Comparison of ENCODE assay signal across 19 cellular contexts in genomic region chr12:116138781-116139180, GRCh38.
DNase-seq lines count a peak whose midpoint lies in the region; ATAC-seq and TF ChIP-seq lines count a peak whose summit lies in the region.
"Had no signal": no experiment of that assay in that cellular context is flagged by ENCODE, and none has a peak within 500 bp of the region (broad histone marks: within the 10 kb centered on the region; RNA-seq: fewer than 3 reads in every experiment).

No MANE protein-coding gene starts in this region.

- H3K4me3 Mint-ChIP-seq in MCF 10A (ENCODE audit: unreplicated experiment): no peak overlapping the region
- no peak overlapping the region for H3K4me3 Mint-ChIP-seq in activated T-helper 1 cell treated with anti-CD3 and anti-CD28 coated beads, Interleukin-12 subunit alpha, Interleukin-12 subunit beta, Interleukin-2, Interleukin-4 antibody, amounts not matched to agents 30 ng/mL and 10 ng/mL and 1 ng/mL, durations not matched to agents 14 hours and 24 hours and 36 hours
- H3K4me3 Mint-ChIP-seq: activated CD4-positive, alpha-beta memory T cell treated with anti-CD3 and anti-CD28 coated beads, Interleukin-2, amount 10 ng/mL, durations not matched to agents 7 days and 5 days; activated T-helper 17 cell treated with anti-CD3 and anti-CD28 coated beads, Interleukin-2, amount 50 U/mL, for 72 hours had no signal

- H3K27me3 ChIP-seq in mammary epithelial cell (ENCODE audit: insufficient read depth, low read length) (no peaks in the 10 kb centered on the region), Panc1 (ENCODE audit: control insufficient read depth, insufficient read depth, low read length) (no peaks in the 10 kb centered on the region), iPS-20b (ENCODE audit: insufficient read depth, low read length) (no peaks in the 10 kb centered on the region), smooth muscle cell (ENCODE audit: low read depth) (no peaks in the 10 kb centered on the region)
- H3K27me3 ChIP-seq: ovary had no signal

- no peaks in the 10 kb centered on the region for H3K36me3 ChIP-seq in mammary epithelial cell (ENCODE audit: insufficient read depth, low read length)
- no peaks in the 10 kb centered on the region for H3K36me3 ChIP-seq in Panc1 (ENCODE audit: control insufficient read depth, insufficient read depth, low read length)
- H3K36me3 ChIP-seq in iPS-20b (ENCODE audit: insufficient read depth, low read depth, low read length): no peaks in the 10 kb centered on the region
- no peaks in the 10 kb centered on the region for H3K36me3 ChIP-seq in smooth muscle cell (ENCODE audit: low read depth)
- H3K36me3 ChIP-seq: ovary had no signal

- in situ Hi-C loops in mammary epithelial cell (cut with MboI; ENCODE audit: low sequenced_read_pairs in 2 of 2) (no loop called here), Panc1 (cut with HindIII; ENCODE audit: low pct_unique_long_range_greater_than_20kb, low sequenced_read_pairs) (no loop called here)

- H2AFZ ChIP-seq in mammary epithelial cell (ENCODE audit: low read depth, low read length) (no peak overlapping the region), smooth muscle cell (ENCODE audit: low read depth) (no peak overlapping the region)

- H3K79me2 ChIP-seq in mammary epithelial cell (ENCODE audit: insufficient read depth, low read length) (peaks cover 94% of the 10 kb centered on the region), smooth muscle cell (ENCODE audit: low read depth) (peaks cover 80% of the 10 kb centered on the region)

- CTCF ChIA-PET in mammary epithelial cell (lab: Charles Lee; ENCODE audit: low non-redundant PET) (interaction anchor here (0.6 kb wide), 1 partner anchor 111 kb away, joined by 4 read pairs; no protein-coding TSS in a partner anchor), MCF 10A (lab: Yijun Ruan, JAX) (interaction anchor here (0.6 to 1.7 kb wide), 2 partner anchors 25 to 97 kb away, joined by 3 to 8 read pairs; no protein-coding TSS in a partner anchor), Panc1 (lab: Charles Lee) (interaction anchor here (0.5 to 0.6 kb wide), 2 partner anchors 66 to 94 kb away, joined by 8 to 10 read pairs; no protein-coding TSS in a partner anchor)

- H3K9ac ChIP-seq in mammary epithelial cell (ENCODE audit: insufficient read depth, low read length) (no peak overlapping the region), iPS-20b (ENCODE audit: low read depth, low read length) (no peak overlapping the region), smooth muscle cell (ENCODE audit: low read depth) (no peak overlapping the region)

- ATAC-seq in Panc1 (no peak), HG02571 (IDR thresholded peaks at IDR 0.05; ENCODE audit: unreplicated experiment) (no peak)
- ATAC-seq: activated T-helper 17 cell treated with anti-CD3 and anti-CD28 coated beads, Interleukin-2, amount 50 U/mL, for 72 hours; mucosa of descending colon; PC-3; SK-N-SH treated with all-trans-retinoic acid at 6 μM for 48 hours had no signal

- H3K4me1 Mint-ChIP-seq in MCF 10A (ENCODE audit: insufficient read depth, unreplicated experiment): peaks cover 52% of the 10 kb centered on the region
- H3K4me1 Mint-ChIP-seq in activated T-helper 1 cell treated with anti-CD3 and anti-CD28 coated beads, Interleukin-12 subunit alpha, Interleukin-12 subunit beta, Interleukin-2, Interleukin-4 antibody, amounts not matched to agents 30 ng/mL and 10 ng/mL and 1 ng/mL, durations not matched to agents 14 hours and 24 hours and 36 hours (ENCODE audit: low read depth): peaks cover 76% of the 10 kb centered on the region

- peak; percentile 61 for DNase-seq in mammary epithelial cell
- DNase-seq in MCF 10A (ENCODE audit: unreplicated experiment): no peak
- DNase-seq in Panc1 (ENCODE audit: low read depth, low spot score): no peak
- DNase-seq in smooth muscle cell (lab: John Stamatoyannopoulos, UW; ENCODE audit: unreplicated experiment): no peak
- no peak for DNase-seq in GDM1 (lab: John Stamatoyannopoulos, UW)
- DNase-seq in activated T-helper 1 cell treated with anti-CD3 and anti-CD28 coated beads, Interleukin-12 subunit alpha, Interleukin-12 subunit beta, Interleukin-2, Interleukin-4 antibody, amounts not matched to agents 30 ng/mL and 10 ng/mL and 1 ng/mL, durations not matched to agents 14 hours and 24 hours and 36 hours (ENCODE audit: low spot score): no peak
- DNase-seq: activated CD4-positive, alpha-beta memory T cell treated with anti-CD3 and anti-CD28 coated beads, Interleukin-2, amount 10 ng/mL, durations not matched to agents 7 days and 5 days; mucosa of descending colon; NCI-H1105 treated with DMSO at 0.1 percent for 48 hours; NCI-H524 treated with DMSO at 0.1 percent for 48 hours; ovary; PC-3; stimulated activated CD4-positive, alpha-beta T cell treated with anti-CD3 and anti-CD28 coated beads, Interleukin-4, amount 100 ng/mL, for 4 hours; stimulated activated CD8-positive, alpha-beta memory T cell treated with anti-CD3 and anti-CD28 coated beads, Interleukin-4, amount 100 ng/mL, for 48 hours had no signal

- H3K4me2 ChIP-seq in mammary epithelial cell (ENCODE audit: insufficient read depth, low read depth, low read length): peak overlapping the region; percentile 32
- peak overlapping the region; percentile 61 for H3K4me2 ChIP-seq in smooth muscle cell

- POLR2A ChIA-PET in MCF 10A (lab: Yijun Ruan, JAX): interaction anchor here (1.4 to 2.5 kb wide), 2 partner anchors 9 to 26 kb away, joined by 3 to 8 read pairs; no protein-coding TSS in a partner anchor
- POLR2A ChIA-PET in Panc1 (lab: Charles Lee): interaction anchor here (0.6 kb wide), 1 partner anchor 453 kb away, joined by 5 read pairs; no protein-coding TSS in a partner anchor

- no peak overlapping the region for H3K27ac Mint-ChIP-seq in MCF 10A (ENCODE audit: low read depth, unreplicated experiment)
- H3K27ac Mint-ChIP-seq in activated T-helper 1 cell treated with anti-CD3 and anti-CD28 coated beads, Interleukin-12 subunit alpha, Interleukin-12 subunit beta, Interleukin-2, Interleukin-4 antibody, amounts not matched to agents 30 ng/mL and 10 ng/mL and 1 ng/mL, durations not matched to agents 14 hours and 24 hours and 36 hours: no peak overlapping the region
- H3K27ac Mint-ChIP-seq: activated CD4-positive, alpha-beta memory T cell treated with anti-CD3 and anti-CD28 coated beads, Interleukin-2, amount 10 ng/mL, durations not matched to agents 7 days and 5 days; activated T-helper 17 cell treated with anti-CD3 and anti-CD28 coated beads, Interleukin-2, amount 50 U/mL, for 72 hours had no signal

- intact Hi-C loops in mammary epithelial cell (cut with micrococcal nuclease): no loop called here
- intact Hi-C loops in MCF 10A (cut with micrococcal nuclease): no loop called here
- intact Hi-C loops in Panc1 (cut with micrococcal nuclease; ENCODE audit: unreplicated experiment): no loop called here
- intact Hi-C loops in activated T-helper 1 cell treated with anti-CD3 and anti-CD28 coated beads, Interleukin-12 subunit alpha, Interleukin-12 subunit beta, Interleukin-2, Interleukin-4 antibody, amounts not matched to agents 30 ng/mL and 10 ng/mL and 1 ng/mL, durations not matched to agents 14 hours and 24 hours and 36 hours (cut with micrococcal nuclease): loop anchor here (5.0 kb wide), 1 partner anchor 121 kb away; no protein-coding TSS in a partner anchor

- no peaks in the 10 kb centered on the region for H3K36me3 Mint-ChIP-seq in MCF 10A (ENCODE audit: insufficient read depth, unreplicated experiment)
- H3K36me3 Mint-ChIP-seq in activated T-helper 1 cell treated with anti-CD3 and anti-CD28 coated beads, Interleukin-12 subunit alpha, Interleukin-12 subunit beta, Interleukin-2, Interleukin-4 antibody, amounts not matched to agents 30 ng/mL and 10 ng/mL and 1 ng/mL, durations not matched to agents 14 hours and 24 hours and 36 hours (ENCODE audit: low read depth): no peaks in the 10 kb centered on the region

- dilution Hi-C loops in mammary epithelial cell (cut with HindIII; ENCODE audit: low sequenced_read_pairs): no loop called here

- no peak for TF ChIP-seq CTCF in mammary epithelial cell (conservative IDR thresholded peaks at IDR 0.05 in 1 of 2, IDR thresholded peaks at IDR 0.05 in 1 of 2; ENCODE audit: extremely low read depth in 1 of 2, insufficient read depth in 1 of 2, low read depth in 1 of 2, low read length in 2 of 2)
- no peak for TF ChIP-seq CTCF in MCF 10A (IDR thresholded peaks at IDR 0.05; ENCODE audit: unreplicated experiment)
- TF ChIP-seq CTCF in Panc1 (IDR thresholded peaks at IDR 0.05): no peak
- no peak for TF ChIP-seq CTCF in smooth muscle cell (IDR thresholded peaks at IDR 0.05; ENCODE audit: borderline replicate concordance, insufficient read depth, poor library complexity, severe bottlenecking)

- H4K20me1 ChIP-seq in mammary epithelial cell (ENCODE audit: insufficient read depth, low read length): no peaks in the 10 kb centered on the region
- H4K20me1 ChIP-seq in smooth muscle cell (ENCODE audit: low read depth): peaks cover 100% of the 10 kb centered on the region

- peaks cover 22% of the 10 kb centered on the region for H3F3A ChIP-seq in smooth muscle cell (ENCODE audit: low read depth)

- BruUV-seq in mammary epithelial cell (replicated peaks; lab: Mats Ljungman, UMichigan) (no TSS peak), MCF 10A (replicated peaks; lab: Mats Ljungman, UMichigan) (no TSS peak), Panc1 (replicated peaks; lab: Mats Ljungman, UMichigan) (no TSS peak)

- H3K4me3 ChIP-seq in mammary epithelial cell (replicated peaks in 1 of 3; ENCODE audit: insufficient read depth in 1 of 3, low read depth in 2 of 3, low read length in 3 of 3) (no peak overlapping the region), Panc1 (ENCODE audit: low read depth in 2 of 2, low read length in 2 of 2) (no peak overlapping the region), iPS-20b (ENCODE audit: low read length) (no peak overlapping the region), smooth muscle cell (no peak overlapping the region)
- H3K4me3 ChIP-seq: mucosa of descending colon, ovary, skin epidermis had no signal

- no peaks in the 10 kb centered on the region for H3K9me3 Mint-ChIP-seq in MCF 10A (ENCODE audit: unreplicated experiment)
- no peaks in the 10 kb centered on the region for H3K9me3 Mint-ChIP-seq in activated T-helper 1 cell treated with anti-CD3 and anti-CD28 coated beads, Interleukin-12 subunit alpha, Interleukin-12 subunit beta, Interleukin-2, Interleukin-4 antibody, amounts not matched to agents 30 ng/mL and 10 ng/mL and 1 ng/mL, durations not matched to agents 14 hours and 24 hours and 36 hours
- H3K9me3 Mint-ChIP-seq: activated CD4-positive, alpha-beta memory T cell treated with anti-CD3 and anti-CD28 coated beads, Interleukin-2, amount 10 ng/mL, durations not matched to agents 7 days and 5 days; activated T-helper 17 cell treated with anti-CD3 and anti-CD28 coated beads, Interleukin-2, amount 50 U/mL, for 72 hours had no signal

- peaks cover 42% of the 10 kb centered on the region for H3K4me1 ChIP-seq in mammary epithelial cell (ENCODE audit: insufficient read depth, low read length)
- H3K4me1 ChIP-seq in Panc1 (ENCODE audit: control insufficient read depth, insufficient read depth, low read length): peaks cover 65% of the 10 kb centered on the region
- peaks cover 18% of the 10 kb centered on the region for H3K4me1 ChIP-seq in iPS-20b (ENCODE audit: insufficient read depth, low read length)
- peaks cover 25% of the 10 kb centered on the region for H3K4me1 ChIP-seq in smooth muscle cell (ENCODE audit: low read depth)

- no peaks in the 10 kb centered on the region for H3K9me3 ChIP-seq in mammary epithelial cell (replicated peaks; ENCODE audit: insufficient read depth, low read length)
- no peaks in the 10 kb centered on the region for H3K9me3 ChIP-seq in Panc1 (ENCODE audit: control insufficient read depth, insufficient read depth, low read depth, low read length)
- H3K9me3 ChIP-seq in iPS-20b (ENCODE audit: insufficient read depth, low read depth, low read length): no peaks in the 10 kb centered on the region
- no peaks in the 10 kb centered on the region for H3K9me3 ChIP-seq in smooth muscle cell (replicated peaks; ENCODE audit: low read depth)
- H3K9me3 ChIP-seq: mucosa of descending colon, ovary had no signal

- H3K27ac ChIP-seq in mammary epithelial cell (ENCODE audit: insufficient read depth, low read depth, low read length) (no peak overlapping the region), Panc1 (ENCODE audit: low read length) (peak overlapping the region; percentile 5; the same call in 1 of the 2 replicates), iPS-20b (ENCODE audit: low read length) (peak overlapping the region; percentile 25), smooth muscle cell (ENCODE audit: low read depth) (peak overlapping the region; percentile 61)
- H3K27ac ChIP-seq: ovary had no signal

- no peaks in the 10 kb centered on the region for H3K27me3 Mint-ChIP-seq in MCF 10A (ENCODE audit: insufficient read depth, unreplicated experiment)
- no peaks in the 10 kb centered on the region for H3K27me3 Mint-ChIP-seq in activated T-helper 1 cell treated with anti-CD3 and anti-CD28 coated beads, Interleukin-12 subunit alpha, Interleukin-12 subunit beta, Interleukin-2, Interleukin-4 antibody, amounts not matched to agents 30 ng/mL and 10 ng/mL and 1 ng/mL, durations not matched to agents 14 hours and 24 hours and 36 hours (ENCODE audit: insufficient read depth)
- H3K27me3 Mint-ChIP-seq: activated CD4-positive, alpha-beta memory T cell treated with anti-CD3 and anti-CD28 coated beads, Interleukin-2, amount 10 ng/mL, durations not matched to agents 7 days and 5 days; activated T-helper 17 cell treated with anti-CD3 and anti-CD28 coated beads, Interleukin-2, amount 50 U/mL, for 72 hours had no signal
